In genomic region chr1:7679873-7680790, GRCh38 we compare ENCODE assay signal across 1 cellular context.
TF ChIP-seq lines count a peak whose summit lies in the region.

No MANE protein-coding gene starts in this region.

TF ChIP-seq in HepG2, 621 proteins besides CTCF, POLR2A, EP300 and RAD21 (continued from another document and continues in another):
- TF ChIP-seq PRMT3 (CRISPR knock-in tag; IDR thresholded peaks at IDR 0.05; ENCODE audit: borderline replicate concordance, low read depth): no peak
- TF ChIP-seq ATAD3A (CRISPR knock-in tag; IDR thresholded peaks at IDR 0.05): 0 out of 2 replicates have a peak, but pooled peaks have one; percentile 9
- TF ChIP-seq MAZ (IDR thresholded peaks at IDR 0.05; ENCODE audit: borderline replicate concordance, low read depth, low read length): no peak; the same call in 1 of the 2 replicates
- peak; percentile 38; the same call in 1 of the 2 replicates for TF ChIP-seq MAZ (CRISPR knock-in tag; IDR thresholded peaks at IDR 0.05; ENCODE audit: low read depth)
- no peak for TF ChIP-seq PAX8 (CRISPR knock-in tag; IDR thresholded peaks at IDR 0.05; ENCODE audit: borderline replicate concordance)
- TF ChIP-seq REPIN1 (CRISPR knock-in tag; IDR thresholded peaks at IDR 0.05; ENCODE audit: borderline replicate concordance, low read depth): peak; percentile 43; the same call in 1 of the 2 replicates
- TF ChIP-seq RXRA (CRISPR knock-in tag; IDR thresholded peaks at IDR 0.05): peak; percentile 22; the same call in 1 of the 2 replicates
- 0 out of 2 replicates have a peak, but pooled peaks have one; percentile 54 for TF ChIP-seq NAIF1 (CRISPR knock-in tag; IDR thresholded peaks at IDR 0.05; ENCODE audit: borderline replicate concordance)
- peak; percentile 37; the same call in 1 of the 2 replicates for TF ChIP-seq ARID4A (CRISPR knock-in tag; IDR thresholded peaks at IDR 0.05; ENCODE audit: borderline replicate concordance)
- peak; percentile 73; the same call in 1 of the 2 replicates for TF ChIP-seq ZNF607 (CRISPR knock-in tag; IDR thresholded peaks at IDR 0.05; ENCODE audit: borderline replicate concordance)
- TF ChIP-seq ZBTB10 (CRISPR knock-in tag; IDR thresholded peaks at IDR 0.05; ENCODE audit: borderline replicate concordance): 0 out of 2 replicates have a peak, but pooled peaks have one; percentile 78
- 0 out of 2 replicates have a peak, but pooled peaks have one; percentile 51 for TF ChIP-seq JUN (CRISPR knock-in tag; IDR thresholded peaks at IDR 0.05)
- TF ChIP-seq ZNF276 (CRISPR knock-in tag; IDR thresholded peaks at IDR 0.05; ENCODE audit: low read depth): peak; percentile 82; the same call in 1 of the 2 replicates
- TF ChIP-seq TFDP1 (CRISPR knock-in tag; IDR thresholded peaks at IDR 0.05; ENCODE audit: borderline replicate concordance): peak; percentile 74; the same call in 1 of the 2 replicates
- TF ChIP-seq ZNF10 (CRISPR knock-in tag; IDR thresholded peaks at IDR 0.05; ENCODE audit: borderline replicate concordance, low read depth): no peak
- no peak for TF ChIP-seq ZNF510 (CRISPR knock-in tag; IDR thresholded peaks at IDR 0.05; ENCODE audit: low read depth)
- no peak for TF ChIP-seq ZBTB37 (CRISPR knock-in tag; IDR thresholded peaks at IDR 0.05)
- TF ChIP-seq ZNF547 (CRISPR knock-in tag; IDR thresholded peaks at IDR 0.05): no peak; the same call in 1 of the 2 replicates
- no peak for TF ChIP-seq YEATS2 (CRISPR knock-in tag; IDR thresholded peaks at IDR 0.05; ENCODE audit: borderline replicate concordance)
- TF ChIP-seq FOXM1 (CRISPR knock-in tag; IDR thresholded peaks at IDR 0.05): 0 out of 2 replicates have a peak, but pooled peaks have one; percentile 35
- 0 out of 2 replicates have a peak, but pooled peaks have one; percentile 56 for TF ChIP-seq NKX3-1 (CRISPR knock-in tag; IDR thresholded peaks at IDR 0.05)
- no peak for TF ChIP-seq STAT6 (CRISPR knock-in tag; IDR thresholded peaks at IDR 0.05; ENCODE audit: borderline replicate concordance)
- no peak for TF ChIP-seq IRX3 (CRISPR knock-in tag; IDR thresholded peaks at IDR 0.05; ENCODE audit: borderline replicate concordance, low read depth)
- no peak for TF ChIP-seq SNAPC2 (CRISPR knock-in tag; IDR thresholded peaks at IDR 0.05)
- no peak for TF ChIP-seq U2AF1 (optimal IDR thresholded peaks at IDR 0.05; ENCODE audit: low read depth, low read length)
- TF ChIP-seq ZBTB7B (CRISPR knock-in tag; IDR thresholded peaks at IDR 0.05): peak; percentile 92
- TF ChIP-seq SALL1 (CRISPR knock-in tag; IDR thresholded peaks at IDR 0.05): 0 out of 2 replicates have a peak, but pooled peaks have one; percentile 41
- TF ChIP-seq ARNT2 (CRISPR knock-in tag; IDR thresholded peaks at IDR 0.05; ENCODE audit: low read depth): no peak
- TF ChIP-seq TCF12 (IDR thresholded peaks at IDR 0.05): no peak
- TF ChIP-seq TCF12 (CRISPR knock-in tag; IDR thresholded peaks at IDR 0.05): peak; percentile 60; the same call in 1 of the 2 replicates
- 0 out of 2 replicates have a peak, but pooled peaks have one; percentile 53 for TF ChIP-seq ZNF564 (CRISPR knock-in tag; IDR thresholded peaks at IDR 0.05)
- 0 out of 2 replicates have a peak, but pooled peaks have one; percentile 17 for TF ChIP-seq ZNF770 (CRISPR knock-in tag; IDR thresholded peaks at IDR 0.05)
- no peak for TF ChIP-seq LRRFIP1 (CRISPR knock-in tag; conservative IDR thresholded peaks at IDR 0.05)
- peak; percentile 67; the same call in 1 of the 2 replicates for TF ChIP-seq ZNF766 (CRISPR knock-in tag; IDR thresholded peaks at IDR 0.05; ENCODE audit: borderline replicate concordance)
- 0 out of 2 replicates have a peak, but pooled peaks have one; percentile 33 for TF ChIP-seq ZNF441 (CRISPR knock-in tag; IDR thresholded peaks at IDR 0.05; ENCODE audit: borderline replicate concordance)
